In genomic region chr5:176425791-176426190, GRCh38 we compare ENCODE assay signal across 17 cellular contexts.
"Had no signal": no experiment of that assay in that cellular context is flagged by ENCODE, and none has a peak within 500 bp of the region (broad histone marks: within the 10 kb centered on the region; RNA-seq: fewer than 3 reads in every experiment).

No MANE protein-coding gene starts in this region.

- H3K9me3 ChIP-seq: esophagus squamous epithelium, ovary, right atrium auricular region, sigmoid colon, tibial artery, upper lobe of right lung, vagina had no signal

- H3K4me3 ChIP-seq: esophagus squamous epithelium, neural progenitor cell, ovary, right atrium auricular region, sigmoid colon, skin epidermis, tibial artery, upper lobe of right lung, vagina had no signal

- H3K27me3 ChIP-seq: neural progenitor cell, ovary, right atrium auricular region, sigmoid colon, tibial artery, vagina had no signal

- DNase-seq: effector memory CD4-positive, alpha-beta T cell; esophagus squamous epithelium; foreskin fibroblast; hippocampal formation; natural killer cell; nucleus accumbens; ovary; sigmoid colon; stimulated activated CD4-positive, alpha-beta T cell treated with anti-CD3 and anti-CD28 coated beads, Interleukin-2, amount 100 ng/mL, for 48 hours; stimulated activated naive CD8-positive, alpha-beta T cell treated with anti-CD3 and anti-CD28 coated beads, Interleukin-15, Interleukin-2, amounts not matched to agents 100 U/mL and 50 U/mL, for 24 hours; upper lobe of right lung had no signal

- H3K4me1 ChIP-seq: esophagus squamous epithelium, neural progenitor cell, right atrium auricular region, sigmoid colon, upper lobe of right lung, vagina had no signal

- H3K27ac Mint-ChIP-seq: natural killer cell, neural progenitor cell had no signal

- H3K9ac ChIP-seq: neural progenitor cell had no signal

- H3K9me3 Mint-ChIP-seq: natural killer cell had no signal

- H3K4me3 Mint-ChIP-seq: natural killer cell, neural progenitor cell had no signal

- H3K36me3 Mint-ChIP-seq: natural killer cell had no signal

- H3K36me3 ChIP-seq: esophagus squamous epithelium, neural progenitor cell, ovary, right atrium auricular region, sigmoid colon, tibial artery, upper lobe of right lung, vagina had no signal

- ATAC-seq: left lobe of liver; natural killer cell; stimulated activated naive CD8-positive, alpha-beta T cell treated with anti-CD3 and anti-CD28 coated beads, Interleukin-15, Interleukin-2, amounts not matched to agents 100 U/mL and 50 U/mL, for 24 hours; upper lobe of right lung had no signal

- H3K27ac ChIP-seq: esophagus squamous epithelium, neural progenitor cell, ovary, right atrium auricular region, sigmoid colon, skin epidermis, upper lobe of right lung, vagina had no signal
